In the genomic region with DNA sequence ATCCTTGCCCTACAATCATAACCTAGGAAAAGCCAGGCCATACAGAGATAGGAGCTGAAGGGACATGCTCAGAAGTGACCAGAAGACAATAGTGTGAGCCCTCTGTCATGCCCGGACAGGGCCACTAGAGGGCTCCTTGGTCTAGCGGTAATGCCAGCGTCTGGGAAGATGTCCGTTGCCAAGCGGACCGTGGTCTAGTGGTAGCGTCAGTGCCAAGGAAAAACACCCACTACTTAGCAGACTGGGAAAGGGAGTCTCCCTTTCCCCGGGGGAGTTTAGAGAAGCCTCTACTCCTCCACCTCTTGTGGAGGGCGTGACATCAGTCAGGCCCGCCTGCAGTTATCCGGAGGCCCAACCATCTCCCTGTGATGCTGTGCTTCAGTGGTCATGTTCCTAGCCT, we compare ENCODE assay signal across 8 cellular contexts. TPM values are rescaled to one million over a fixed set of nuclear protein-coding genes. Genes with fewer than 3 reads are reported as not detected.
DNase-seq lines count a peak whose midpoint lies in the region; FAIRE-seq and TF ChIP-seq lines count a peak whose summit lies in the region.
"Not testable (repeated sequence)": the region's sequence is repeated elsewhere in the genome, so short reads cannot be mapped to it uniquely, and the experiment has no call there.

No MANE protein-coding gene starts in this region.

- not testable (repeated sequence) for FAIRE-seq in bronchial epithelial cell (lab: Jason Lieb, UNC)

- H4K20me1 ChIP-seq in KMS-11 (ENCODE audit: insufficient read depth) = not testable (repeated sequence)

- H3K4me3 ChIP-seq in KMS-11 (IDR thresholded peaks at IDR 0.05; ENCODE audit: insufficient read depth, low read depth, low read length); bronchial epithelial cell (ENCODE audit: low read depth, low read length); right atrium auricular region: not testable (repeated sequence)

- H3K9me3 ChIP-seq in right atrium auricular region = not testable (repeated sequence)

- not testable (repeated sequence) for H3K9ac ChIP-seq in KMS-11

- not testable (repeated sequence) for H3K27me3 ChIP-seq in KMS-11 (ENCODE audit: insufficient read depth, low read depth); bronchial epithelial cell (ENCODE audit: control insufficient read depth, insufficient read depth, low read length); right atrium auricular region

- H3K4me2 ChIP-seq in KMS-11 = not testable (repeated sequence)

- H3K4me1 ChIP-seq in KMS-11 (ENCODE audit: low read depth, poor library complexity, severe bottlenecking); right atrium auricular region: not testable (repeated sequence)

- not testable (repeated sequence) for H3K36me3 ChIP-seq in KMS-11 (ENCODE audit: insufficient read depth); bronchial epithelial cell (ENCODE audit: control insufficient read depth, insufficient read depth, low read length)
- H3K36me3 ChIP-seq in right atrium auricular region = peaks cover 26% of the 10 kb centered on the region

- H3K27ac ChIP-seq in KMS-11, right atrium auricular region: not testable (repeated sequence)

- TF ChIP-seq CTCF in KMS-11 (conservative IDR thresholded peaks at IDR 0.05; ENCODE audit: low read depth, low read length) = peak; percentile 64
- peak; percentile 76 for TF ChIP-seq CTCF in bronchial epithelial cell (IDR thresholded peaks at IDR 0.05; ENCODE audit: insufficient read depth, low read length, severe bottlenecking)
- TF ChIP-seq CTCF in right atrium auricular region (IDR thresholded peaks at IDR 0.05) = peak; percentile 62 to 80

- H2AFZ ChIP-seq in KMS-11 (ENCODE audit: low read depth) = not testable (repeated sequence)

- H3K79me2 ChIP-seq in KMS-11 (ENCODE audit: insufficient read depth, low read depth) = not testable (repeated sequence)

- DNase-seq in DMS 273 treated with DMSO at 0.1 percent for 48 hours (lab: John Stamatoyannopoulos, UW) (peak; percentile 94), NCI-H82 treated with DMSO at 0.1 percent for 48 hours (lab: John Stamatoyannopoulos, UW; ENCODE audit: unreplicated experiment) (peak; percentile 18), bronchial epithelial cell (ENCODE audit: low read depth) (peak; percentile 37), right atrium auricular region (ENCODE audit: low spot score) (peak; percentile 79), occipital lobe (lab: John Stamatoyannopoulos, UW) (peak; percentile 43), superior temporal gyrus (ENCODE audit: extremely low spot score) (peak; percentile 88)
- DNase-seq in activated CD4-positive, alpha-beta T cell treated with anti-CD3 and anti-CD28 coated beads, Interleukin-2, amount 50 U/mL, for 4 hours = peak; percentile 17 to 18

RNA-seq across cellular contexts. Expression of gene PPT1, which starts 12.3 kb away (rescaled TPM):
- total RNA-seq in bronchial epithelial cell = 29.4 and 29.5 TPM in 2 replicates
- total RNA-seq in right atrium auricular region = 10 to 100 TPM; 30.0 to 34.6 TPM
- total RNA-seq in occipital lobe = 41.0 TPM

RNA-seq across cellular contexts. Expression of gene CAP1, which starts 44.2 kb away (rescaled TPM):
- total RNA-seq in bronchial epithelial cell (359 and 380 TPM in 2 replicates), right atrium auricular region (100 to 1,000 TPM in 1 of 2 donors, 10 to 100 TPM in 1; 58.9 to 111 TPM), occipital lobe (126 TPM)

Comparison
In these comparisons a context has a peak if more than half of its experiments do, and no peak if none do; other contexts are left out.
1. DNase-seq: peak in every context shown above with its lines; median percentile 94 in DMS 273 treated with DMSO at 0.1 percent for 48 hours; 88 in superior temporal gyrus; 79 in right atrium auricular region; 43 in occipital lobe; 37 in bronchial epithelial cell; 18 in NCI-H82 treated with DMSO at 0.1 percent for 48 hours; 18 in activated CD4-positive, alpha-beta T cell treated with anti-CD3 and anti-CD28 coated beads, Interleukin-2, amount 50 U/mL, for 4 hours.